In the genomic region with DNA sequence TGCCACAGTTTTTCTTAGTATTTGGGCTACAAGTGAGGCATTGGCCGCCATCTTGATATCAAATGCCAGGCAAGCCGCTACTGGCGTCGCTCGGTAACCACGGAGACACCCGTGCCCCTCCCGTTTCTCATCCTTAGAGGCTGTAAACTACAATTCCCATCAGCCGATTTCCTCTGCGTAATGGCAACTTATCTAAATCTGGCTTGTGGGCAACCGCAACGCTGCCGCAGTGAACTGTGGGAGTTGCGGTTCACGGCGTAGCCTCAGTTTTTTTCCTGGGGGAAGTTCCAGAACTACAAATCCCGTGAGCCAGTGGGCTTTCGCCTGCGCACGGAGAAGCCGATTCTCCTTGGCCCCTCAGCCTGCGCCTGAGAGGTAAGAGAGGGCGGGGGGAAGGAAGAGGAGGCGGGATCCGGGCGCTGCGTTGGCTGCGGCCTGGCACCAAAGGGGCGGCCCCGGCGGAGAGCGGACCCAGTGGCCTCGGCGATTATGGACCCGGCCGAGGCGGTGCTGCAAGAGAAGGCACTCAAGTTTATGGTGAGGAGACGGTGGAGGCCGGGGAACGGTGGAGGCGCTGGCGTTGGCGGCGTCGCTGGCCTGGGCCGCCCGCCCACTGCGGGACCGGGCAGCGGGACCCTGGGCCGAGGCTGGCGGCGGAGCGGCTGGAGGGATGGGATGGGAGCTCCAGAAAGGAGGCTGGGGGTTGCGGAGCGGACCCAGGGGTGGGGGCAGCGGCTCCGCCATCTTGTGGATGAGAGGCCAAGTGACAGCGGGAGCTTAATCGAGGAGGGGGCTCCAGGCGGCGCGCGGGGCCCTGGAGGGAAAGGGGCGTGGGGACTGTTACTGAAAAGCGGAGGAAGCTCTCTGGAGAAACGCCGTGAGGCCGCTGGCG, we compare ENCODE assay signal across 8 cellular contexts. TPM values are rescaled to one million over a fixed set of nuclear protein-coding genes. Genes with fewer than 3 reads are reported as not detected.
DNase-seq lines count a peak whose midpoint lies in the region; ATAC-seq, FAIRE-seq and TF ChIP-seq lines count a peak whose summit lies in the region.

BTRC (plus strand) TSS at position 474 of the 892 bp plus-strand sequence; CDS start at position 490, 16 bp downstream.

- DNase-seq in BE2C (peak; percentile 95), GM19239 (ENCODE audit: insufficient read length, low spot score) (peak; percentile 88), NCI-H524 treated with DMSO at 0.1 percent for 48 hours (lab: John Stamatoyannopoulos, UW) (peak; percentile 73), kidney epithelial cell (ENCODE audit: low read depth) (peak; percentile 99)
- peak; percentile 93 to 95 for DNase-seq in activated CD4-positive, alpha-beta T cell treated with anti-CD3 and anti-CD28 coated beads for 4 hours
- DNase-seq in stimulated activated CD4-positive, alpha-beta T cell treated with anti-CD3 and anti-CD28 coated beads, Interleukin-15, amount 100 ng/mL, for 48 hours (ENCODE audit: low read depth in 2 of 2): peak; percentile 92 to 94

- peak within 1 kb of the TSS; percentile 79 for H3K27ac ChIP-seq in cingulate gyrus (ENCODE audit: low read depth, low read length)

- H3K36me3 ChIP-seq in BE2C: no peaks in the 10 kb centered on the region; the same call in 1 of the 2 replicates
- H3K36me3 ChIP-seq in kidney epithelial cell (ENCODE audit: control insufficient read depth, insufficient read depth, low read length): no peaks in the 10 kb centered on the region

- peak; percentile 87 for ATAC-seq in HG03457 (IDR thresholded peaks at IDR 0.05; ENCODE audit: unreplicated experiment)

- TF ChIP-seq CTCF in BE2C (IDR thresholded peaks at IDR 0.05; ENCODE audit: low read depth, low read length): peak; percentile 6; the same call in 1 of the 2 replicates
- TF ChIP-seq CTCF in kidney epithelial cell (IDR thresholded peaks at IDR 0.05; ENCODE audit: insufficient read depth, low read length, poor library complexity, severe bottlenecking): no peak

- H3K27me3 ChIP-seq in BE2C (no peaks in the 10 kb centered on the region), kidney epithelial cell (ENCODE audit: control insufficient read depth, insufficient read depth, low read length) (no peaks in the 10 kb centered on the region)

- peak within 1 kb of the TSS; percentile 82 for H3K4me3 ChIP-seq in BE2C (ENCODE audit: low read depth, low read length)
- H3K4me3 ChIP-seq in kidney epithelial cell (ENCODE audit: low read depth, low read length): peak within 1 kb of the TSS; percentile 59

- 0 out of 2 replicates have a peak, but pooled peaks cover 3% of the 10 kb centered on the region for H3K4me1 ChIP-seq in BE2C

- peak; percentile 99 for FAIRE-seq in GM19239 (lab: Jason Lieb, UNC)

- no peaks in the 10 kb centered on the region; the same call in 1 of the 2 replicates for H3K9me3 ChIP-seq in BE2C

RNA-seq across cellular contexts. Expression of gene BTRC, which starts in this region (rescaled TPM):
- 7.1 TPM for polyA plus RNA-seq in BE2C (2012; ENCODE audit: insufficient read depth, insufficient read length, low read depth)
- 10.2 and 15.9 TPM in 2 replicates for total RNA-seq in kidney epithelial cell

Comparison
In these comparisons a context has a peak if more than half of its experiments do, and no peak if none do; other contexts are left out.
1. Peak in every context shown above with its lines: DNase-seq, ATAC-seq, H3K4me3 ChIP-seq and H3K27ac ChIP-seq.